ENCODE assay signal across 8 cellular contexts in genomic region chr16:20051147-20051546, GRCh38. TPM values are rescaled to one million over a fixed set of nuclear protein-coding genes. Genes with fewer than 3 reads are reported as not detected.
"Had no signal": no experiment of that assay in that cellular context is flagged by ENCODE, and none has a peak within 500 bp of the region (broad histone marks: within the 10 kb centered on the region; RNA-seq: fewer than 3 reads in every experiment).

No MANE protein-coding gene starts in this region.

- H3K4me3 ChIP-seq: GM23338 had no signal

- DNase-seq: H9, HCEC 1CT, IMR-90 had no signal

- FAIRE-seq: H1, H54, HTR-8/SVneo had no signal

- ATAC-seq: GM23338 had no signal

RNA-seq across cellular contexts. Expression of gene GPR139, which starts 22.5 kb away (rescaled TPM):
- total RNA-seq: HT-29, IMR-90 had no signal
